Comparison of ENCODE assay signal across 13 cellular contexts in the genomic region with DNA sequence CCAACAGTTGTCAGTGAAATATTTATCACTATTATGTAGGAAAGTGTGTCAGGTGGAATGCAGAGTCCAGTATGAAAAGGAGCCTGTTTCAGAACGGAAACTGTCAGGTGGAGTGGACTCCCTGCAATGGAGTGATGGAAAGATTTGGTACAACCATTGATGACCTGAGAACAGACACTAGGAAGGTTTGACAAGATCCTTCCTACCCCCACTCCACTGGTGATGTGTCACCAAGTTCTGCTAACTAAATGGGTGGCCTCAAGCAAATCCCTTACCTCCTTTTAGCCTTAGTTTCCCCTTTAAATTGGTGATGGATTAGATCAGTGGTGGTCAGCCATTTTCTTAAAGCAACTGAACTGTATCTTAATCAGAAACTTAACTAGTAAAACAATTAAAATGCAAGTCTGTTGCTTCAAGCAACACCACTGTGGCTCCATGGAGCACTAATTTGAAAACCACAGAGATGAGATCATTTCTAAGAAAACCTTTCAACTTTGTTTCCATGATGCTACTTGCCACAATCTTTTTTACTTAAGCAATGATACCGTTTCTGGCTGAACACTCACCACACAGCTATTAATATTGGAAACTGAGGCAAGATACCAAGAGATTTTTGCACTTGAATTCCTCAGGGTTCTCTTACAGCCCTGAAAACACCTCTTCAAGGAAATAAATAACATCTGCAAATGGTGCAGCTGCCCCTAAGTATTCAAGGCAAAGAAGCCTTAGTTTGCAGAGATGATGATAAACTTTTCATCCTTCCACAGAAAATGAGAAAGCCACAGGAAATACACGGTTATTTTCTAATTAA.
A peak's percentile ranks its signal among the peaks of the same experiment; 100 is the strongest.
DNase-seq lines count a peak whose midpoint lies in the region; ATAC-seq and TF ChIP-seq lines count a peak whose summit lies in the region.
"Had no signal": no experiment of that assay in that cellular context is flagged by ENCODE, and none has a peak within 500 bp of the region (broad histone marks: within the 10 kb centered on the region; RNA-seq: fewer than 3 reads in every experiment).

No MANE protein-coding gene starts in this region.

- WGBS in esophagus squamous epithelium, 2 donors = 73 to 81% methylated on average over 3 of the region's 3 CpGs

- H3K27me3 ChIP-seq in esophagus squamous epithelium (peaks cover 0 to 14% (median under 1%) of the 10 kb centered on the region in 4 donors), SJCRH30 (no peaks in the 10 kb centered on the region)
- H3K27me3 ChIP-seq: thyroid gland had no signal

- H3K27ac ChIP-seq in esophagus squamous epithelium (peak overlapping the region in 1 of 4 donors; percentile 19), caudate nucleus (ENCODE audit: low read depth, low read length) (no peak overlapping the region), SJCRH30 (no peak overlapping the region)
- H3K27ac ChIP-seq: thyroid gland had no signal

- H3K4me1 ChIP-seq in esophagus squamous epithelium (peaks cover 8 to 12% (median 8%) of the 10 kb centered on the region in 3 donors), SJCRH30 (no peaks in the 10 kb centered on the region)

- TF ChIP-seq CTCF in esophagus squamous epithelium (IDR thresholded peaks at IDR 0.05) = no peak

- no peak overlapping the region for H3K4me3 ChIP-seq in esophagus squamous epithelium
- no peak overlapping the region for H3K4me3 ChIP-seq in SJCRH30
- H3K4me3 ChIP-seq: lung, skin epidermis, thyroid gland had no signal

- no peaks in the 10 kb centered on the region for H3K9me3 ChIP-seq in esophagus squamous epithelium
- no peaks in the 10 kb centered on the region for H3K9me3 ChIP-seq in SJCRH30 (replicated peaks)
- H3K9me3 ChIP-seq: thyroid gland had no signal

- no peak for TF ChIP-seq POLR2A in esophagus squamous epithelium (IDR thresholded peaks at IDR 0.05)

- H3K36me3 ChIP-seq in esophagus squamous epithelium (peaks cover 0 to 42% (median 0%) of the 10 kb centered on the region in 3 donors), SJCRH30 (peaks cover 15% of the 10 kb centered on the region)

- intact Hi-C loops in esophagus squamous epithelium (cut with DNase I) = no loop called here

- peak; percentile 38 to 45 for DNase-seq in stimulated activated CD4-positive, alpha-beta T cell treated with anti-CD3 and anti-CD28 coated beads, Interleukin-15, amount 100 ng/mL, for 48 hours (ENCODE audit: low read depth in 2 of 2)
- DNase-seq in stimulated activated CD4-positive, alpha-beta T cell treated with anti-CD3 and anti-CD28 coated beads, Interleukin-4, amount 100 ng/mL, for 1 hour = no peak
- DNase-seq in NAMALWA (ENCODE audit: low spot score) = peak; percentile 20
- DNase-seq in astrocyte of the hippocampus (ENCODE audit: low read depth, low spot score) = peak; percentile 62
- no peak for DNase-seq in esophagus squamous epithelium (lab: John Stamatoyannopoulos, UW)
- DNase-seq in caudate nucleus (lab: John Stamatoyannopoulos, UW) = no peak
- DNase-seq in SJCRH30 = no peak
- DNase-seq: NCI-H1092 treated with DMSO at 0.1 percent for 48 hours, SHP77 treated with DMSO at 0.1 percent for 48 hours, thyroid gland had no signal

- ATAC-seq in HG03135 (IDR thresholded peaks at IDR 0.05; ENCODE audit: unreplicated experiment) = no peak

Comparison
In these comparisons a context has a peak if more than half of its experiments do, and no peak if none do; other contexts are left out.
1. DNase-seq: peak in stimulated activated CD4-positive, alpha-beta T cell treated with anti-CD3 and anti-CD28 coated beads, Interleukin-15, amount 100 ng/mL, for 48 hours (2 of 2), NAMALWA (single experiment) and astrocyte of the hippocampus (single experiment); none in stimulated activated CD4-positive, alpha-beta T cell treated with anti-CD3 and anti-CD28 coated beads, Interleukin-4, amount 100 ng/mL, for 1 hour (single experiment), esophagus squamous epithelium (single experiment), caudate nucleus (0 of 61) and SJCRH30 (0 of 2).